Comparison of ENCODE assay signal across 8 cellular contexts in genomic region chr5:34534237-34535108, GRCh38.
A peak's percentile ranks its signal among the peaks of the same experiment; 100 is the strongest.
DNase-seq lines count a peak whose midpoint lies in the region; ATAC-seq and TF ChIP-seq lines count a peak whose summit lies in the region.

No MANE protein-coding gene starts in this region.

- WGBS in mesenchymal stem cell, result 59% methylated on average over 3 of the region's 4 CpGs

- H2BK120ac ChIP-seq in mesenchymal stem cell (ENCODE audit: low read depth, low read length), result no peak overlapping the region

- no peak overlapping the region for H2BK5ac ChIP-seq in mesenchymal stem cell (ENCODE audit: low read depth, low read length, poor library complexity, severe bottlenecking)

- no peaks in the 10 kb centered on the region for H3K4me1 Mint-ChIP-seq in neural progenitor cell

- DNase-seq in RPMI7951 (ENCODE audit: low read depth) (peak; percentile 32), mesenchymal stem cell (peak; percentile 82), midbrain (lab: John Stamatoyannopoulos, UW) (no peak), neural progenitor cell (ENCODE audit: low spot score) (no peak), NCI-H69 (lab: John Stamatoyannopoulos, UW) (no peak)

- no peaks in the 10 kb centered on the region for H3K27me3 ChIP-seq in mesenchymal stem cell (ENCODE audit: control insufficient read depth in 1 of 2, insufficient read depth in 1 of 2, low read length in 2 of 2)
- no peaks in the 10 kb centered on the region for H3K27me3 ChIP-seq in neural progenitor cell

- no peak overlapping the region for H2AK5ac ChIP-seq in mesenchymal stem cell (ENCODE audit: low read length, severe bottlenecking)

- H3K9me3 ChIP-seq in mesenchymal stem cell (ENCODE audit: control insufficient read depth, low read length), result no peaks in the 10 kb centered on the region
- H3K9me3 ChIP-seq in neural progenitor cell (ENCODE audit: low read depth), result no peaks in the 10 kb centered on the region

- H3K9me3 Mint-ChIP-seq in neural progenitor cell, result no peaks in the 10 kb centered on the region

- H3K36me3 Mint-ChIP-seq in neural progenitor cell, result no peaks in the 10 kb centered on the region

- H3K4me3 ChIP-seq in mesenchymal stem cell (ENCODE audit: insufficient read depth in 1 of 2, low read depth in 1 of 2, low read length in 2 of 2) (no peak overlapping the region), neural progenitor cell (no peak overlapping the region)

- no peaks in the 10 kb centered on the region for H3K36me3 ChIP-seq in mesenchymal stem cell (ENCODE audit: control insufficient read depth in 1 of 2, insufficient read depth in 2 of 2, low read depth in 1 of 2, low read length in 2 of 2)
- H3K36me3 ChIP-seq in neural progenitor cell, result no peaks in the 10 kb centered on the region

- H3K4me3 Mint-ChIP-seq in neural progenitor cell, result no peak overlapping the region

- H2AFZ ChIP-seq in mesenchymal stem cell (ENCODE audit: low read depth, low read length) (peak overlapping the region; percentile 51), neural progenitor cell (replicated peaks) (no peak overlapping the region)

- peaks cover 8% of the 10 kb centered on the region for H3K27me3 Mint-ChIP-seq in neural progenitor cell (ENCODE audit: insufficient read depth, low read depth)

- H3K79me2 ChIP-seq in neural progenitor cell (ENCODE audit: low read depth), result no peaks in the 10 kb centered on the region

- peak overlapping the region in 1 of 2 experiments; percentile 55 for H3K18ac ChIP-seq in mesenchymal stem cell (ENCODE audit: low read depth in 1 of 2, low read length in 2 of 2)

- H3K23ac ChIP-seq in mesenchymal stem cell (ENCODE audit: low read length in 2 of 2), result no peak overlapping the region

- H3K79me1 ChIP-seq in mesenchymal stem cell (replicated peaks; ENCODE audit: low read length, poor library complexity, severe bottlenecking), result no peaks in the 10 kb centered on the region

- no peak overlapping the region for H4K8ac ChIP-seq in mesenchymal stem cell (ENCODE audit: low read length)

- H3K4me2 ChIP-seq in mesenchymal stem cell (ENCODE audit: low read length, poor library complexity, severe bottlenecking) (no peak overlapping the region), neural progenitor cell (no peak overlapping the region)

- peak overlapping the region; percentile 87 for H3K27ac ChIP-seq in mesenchymal stem cell (ENCODE audit: low read length, poor library complexity, severe bottlenecking)
- H3K27ac ChIP-seq in neural progenitor cell, result no peak overlapping the region

- H4K91ac ChIP-seq in mesenchymal stem cell (ENCODE audit: low read length), result no peak overlapping the region

- no peak overlapping the region for H3K4ac ChIP-seq in mesenchymal stem cell (ENCODE audit: low read depth in 1 of 2, low read length in 2 of 2)

- ATAC-seq in GM18520 (IDR thresholded peaks at IDR 0.05; ENCODE audit: unreplicated experiment), result peak; percentile 77
- ATAC-seq in HG02571 (IDR thresholded peaks at IDR 0.05; ENCODE audit: unreplicated experiment), result peak; percentile 87
- ATAC-seq in activated CD4-positive, CD25-positive, alpha-beta regulatory T cell treated with anti-CD3 and anti-CD28 coated beads, Interleukin-2, amount 50 U/mL, for 24 hours, result no peak

- no peaks in the 10 kb centered on the region for H4K20me1 ChIP-seq in neural progenitor cell (ENCODE audit: low read depth)

- H3K4me1 ChIP-seq in mesenchymal stem cell (ENCODE audit: control insufficient read depth, insufficient read depth, low read depth, low read length) (peaks cover 10% of the 10 kb centered on the region), neural progenitor cell (no peaks in the 10 kb centered on the region)

- H2BK12ac ChIP-seq in mesenchymal stem cell (ENCODE audit: low read length in 2 of 2), result no peak overlapping the region

- H3K14ac ChIP-seq in mesenchymal stem cell (ENCODE audit: low read length in 2 of 2), result no peak overlapping the region

- TF ChIP-seq CTCF in neural progenitor cell (IDR thresholded peaks at IDR 0.05), result no peak

- no peak overlapping the region for H3K27ac Mint-ChIP-seq in neural progenitor cell

- no peaks in the 10 kb centered on the region for H3F3A ChIP-seq in neural progenitor cell (ENCODE audit: low read depth)

- H3K9ac ChIP-seq in mesenchymal stem cell (ENCODE audit: low read length), result peak overlapping the region; percentile 83
- H3K9ac ChIP-seq in neural progenitor cell, result no peak overlapping the region

- H2BK15ac ChIP-seq in mesenchymal stem cell (ENCODE audit: low read depth, poor library complexity, severe bottlenecking), result no peak overlapping the region

Comparison
In these comparisons a context has a peak if more than half of its experiments do, and no peak if none do; other contexts are left out.
1. ATAC-seq: peak in GM18520 (single experiment) and HG02571 (single experiment); none in activated CD4-positive, CD25-positive, alpha-beta regulatory T cell treated with anti-CD3 and anti-CD28 coated beads, Interleukin-2, amount 50 U/mL, for 24 hours (0 of 2).
2. DNase-seq: peak in RPMI7951 (single experiment) and mesenchymal stem cell (single experiment); none in midbrain (single experiment), neural progenitor cell (single experiment) and NCI-H69 (single experiment).